22 cellular contexts compared by ENCODE assay signal in genomic region chr3:45946307-45946706, GRCh38. TPM values are rescaled to one million over a fixed set of nuclear protein-coding genes. Genes with fewer than 3 reads are reported as not detected.
DNase-seq lines count a peak whose midpoint lies in the region; ATAC-seq, FAIRE-seq and TF ChIP-seq lines count a peak whose summit lies in the region.
"Had no signal": no experiment of that assay in that cellular context is flagged by ENCODE, and none has a peak within 500 bp of the region (broad histone marks: within the 10 kb centered on the region; RNA-seq: fewer than 3 reads in every experiment).

No MANE protein-coding gene starts in this region.

- intact Hi-C loops in GM12878 (cut with micrococcal nuclease; ENCODE audit: unreplicated experiment) (no loop called here), tibial artery (cut with DNase I; ENCODE audit: low total_unique reads) (no loop called here)

- FAIRE-seq in GM12878 (lab: Jason Lieb, UNC) (no peak), small intestine (lab: Jason Lieb, UNC) (no peak)
- FAIRE-seq: A204.1 had no signal

- peak overlapping the region; percentile 84 for H3K27ac Mint-ChIP-seq in activated CD8-positive, alpha-beta memory T cell treated with anti-CD3 and anti-CD28 coated beads, Interleukin-2, amount 10 ng/mL, durations not matched to agents 7 days and 5 days
- H3K27ac Mint-ChIP-seq: activated CD4-positive, alpha-beta T cell treated with anti-CD3 and anti-CD28 coated beads for 36 hours had no signal

- H3K27me3 ChIP-seq in GM12878 (replicated peaks in 1 of 2; ENCODE audit: control insufficient read depth in 2 of 2, insufficient read depth in 2 of 2, low read length in 1 of 2) (no peaks in the 10 kb centered on the region), small intestine (ENCODE audit: control insufficient read depth in 2 of 2, insufficient read depth in 2 of 2, low read length in 2 of 2) (no peaks in the 10 kb centered on the region), tibial artery (no peaks in the 10 kb centered on the region), H7 (ENCODE audit: control insufficient read depth, insufficient read depth, low read length) (no peaks in the 10 kb centered on the region)
- H3K27me3 ChIP-seq: colonic mucosa had no signal

- TF ChIP-seq CTCF in GM12878 (IDR thresholded peaks at IDR 0.05 in 2 of 3, conservative IDR thresholded peaks at IDR 0.05 in 1 of 3; ENCODE audit: control insufficient read depth in 2 of 3, extremely low read depth in 1 of 3, insufficient read depth in 1 of 3, low read depth in 3 of 3, low read length in 3 of 3) (peak in 2 of 3 experiments; percentile 12 to 15; a peak in 2 of 6 replicates), tibial artery (IDR thresholded peaks at IDR 0.05) (no peak)

- 0 out of 2 replicates have a peak, but pooled peaks have one; percentile 20 for TF ChIP-seq RAD21 in GM12878 (IDR thresholded peaks at IDR 0.05; ENCODE audit: insufficient read depth, low read depth, low read length)

- H3K27ac ChIP-seq in GM12878 (ENCODE audit: control insufficient read depth, insufficient read depth) (no peak overlapping the region), small intestine (ENCODE audit: low read depth in 1 of 2, low read length in 1 of 2) (peak overlapping the region in 1 of 2 donors; percentile 43), tibial artery (no peak overlapping the region)
- H3K27ac ChIP-seq: colonic mucosa had no signal

- no peaks in the 10 kb centered on the region for H4K20me1 ChIP-seq in GM12878 (ENCODE audit: control insufficient read depth, insufficient read depth)

- RAD21 ChIA-PET in GM12878 (lab: Charles Lee; ENCODE audit: unreplicated experiment), result no interaction called here

- in situ Hi-C loops in GM12878 (cut with MboI), result loop anchor here (5.0 to 10.0 kb wide), 2 partner anchors 268 to 426 kb away; partner anchors contain the start of gene CCR5

- H3K4me2 ChIP-seq in GM12878 (ENCODE audit: control insufficient read depth, insufficient read depth), result no peak overlapping the region

- DNase-seq in activated CD8-positive, alpha-beta memory T cell treated with anti-CD3 and anti-CD28 coated beads, Interleukin-2, amount 10 ng/mL, durations not matched to agents 7 days and 5 days, result peak; percentile 70
- no peak for DNase-seq in activated CD8-positive, alpha-beta memory T cell treated with anti-CD3 and anti-CD28 coated beads for 24 hours
- peak; percentile 11 for DNase-seq in LHCN-M2 (ENCODE audit: low read depth)
- no peak for DNase-seq in GM12878 (ENCODE audit: low read depth, low spot score)
- DNase-seq in small intestine, result peak; percentile 34
- DNase-seq in tibial artery, result no peak
- DNase-seq in NCI-H82 treated with DMSO at 0.1 percent for 48 hours (lab: John Stamatoyannopoulos, UW; ENCODE audit: unreplicated experiment), result no peak
- DNase-seq in H7, result no peak
- DNase-seq: anterior cingulate cortex; colonic mucosa; head of caudate nucleus; NCI-H1105 treated with DMSO at 0.1 percent for 48 hours; nucleus accumbens; SHP77 treated with DMSO at 0.1 percent for 48 hours; stimulated activated CD4-positive, alpha-beta T cell treated with anti-CD3 and anti-CD28 coated beads, Interleukin-4, amount 100 ng/mL, for 24 hours; T1000 had no signal

- SMC1A ChIA-PET in GM12878 (lab: Charles Lee; ENCODE audit: uncharacterized antibody, unreplicated experiment), result interaction anchor here (1.1 to 21.6 kb wide), 4 partner anchors 8 to 135 kb away, joined by 3 to 523 read pairs (median 4); no protein-coding TSS in a partner anchor

- peaks cover 76% of the 10 kb centered on the region for H3K36me3 Mint-ChIP-seq in activated CD8-positive, alpha-beta memory T cell treated with anti-CD3 and anti-CD28 coated beads, Interleukin-2, amount 10 ng/mL, durations not matched to agents 7 days and 5 days

- no peak overlapping the region for H3K4me3 ChIP-seq in GM12878
- no peak overlapping the region for H3K4me3 ChIP-seq in small intestine (ENCODE audit: low read depth in 1 of 2, low read length in 2 of 2)
- no peak overlapping the region for H3K4me3 ChIP-seq in tibial artery
- no peak overlapping the region for H3K4me3 ChIP-seq in H7 (ENCODE audit: insufficient read depth, low read depth, low read length)
- H3K4me3 ChIP-seq: colonic mucosa had no signal

- BruUV-seq in GM12878 (replicated peaks; lab: Mats Ljungman, UMichigan), result no TSS peak

- H3K79me2 ChIP-seq in GM12878 (ENCODE audit: control insufficient read depth, insufficient read depth, low read length), result no peaks in the 10 kb centered on the region

- no peak overlapping the region for H2AFZ ChIP-seq in GM12878 (ENCODE audit: control insufficient read depth, low read depth, low read length)

- no peaks in the 10 kb centered on the region for H3K27me3 Mint-ChIP-seq in activated CD8-positive, alpha-beta memory T cell treated with anti-CD3 and anti-CD28 coated beads, Interleukin-2, amount 10 ng/mL, durations not matched to agents 7 days and 5 days

- POLR2A ChIA-PET in GM12878 (lab: Charles Lee), result no interaction called here

- H3K4me3 Mint-ChIP-seq in activated CD8-positive, alpha-beta memory T cell treated with anti-CD3 and anti-CD28 coated beads, Interleukin-2, amount 10 ng/mL, durations not matched to agents 7 days and 5 days, result peak overlapping the region; percentile 73
- H3K4me3 Mint-ChIP-seq: activated CD4-positive, alpha-beta T cell treated with anti-CD3 and anti-CD28 coated beads for 36 hours had no signal

- ATAC-seq in activated CD8-positive, alpha-beta memory T cell treated with anti-CD3 and anti-CD28 coated beads, Interleukin-2, amount 10 ng/mL, durations not matched to agents 7 days and 5 days, result no peak
- no peak for ATAC-seq in GM12878
- ATAC-seq: activated CD4-positive, alpha-beta T cell treated with anti-CD3 and anti-CD28 coated beads for 36 hours; sciatic nerve had no signal

- no peak for TF ChIP-seq POLR2A in GM12878 (IDR thresholded peaks at IDR 0.05; ENCODE audit: low read depth, low read length)

- H3K9me3 Mint-ChIP-seq in activated CD8-positive, alpha-beta memory T cell treated with anti-CD3 and anti-CD28 coated beads, Interleukin-2, amount 10 ng/mL, durations not matched to agents 7 days and 5 days (ENCODE audit: low read depth), result no peaks in the 10 kb centered on the region

- H3K9ac ChIP-seq in GM12878 (ENCODE audit: control insufficient read depth, insufficient read depth, low read length), result no peak overlapping the region

- no peak for TF ChIP-seq EP300 in GM12878 (IDR thresholded peaks at IDR 0.05; ENCODE audit: borderline replicate concordance in 1 of 2, control insufficient read depth in 1 of 2, low read depth in 2 of 2, low read length in 2 of 2)

- H3K4me1 Mint-ChIP-seq in activated CD8-positive, alpha-beta memory T cell treated with anti-CD3 and anti-CD28 coated beads, Interleukin-2, amount 10 ng/mL, durations not matched to agents 7 days and 5 days, result peaks cover 94% of the 10 kb centered on the region

- no peaks in the 10 kb centered on the region for H3K9me3 ChIP-seq in GM12878 (replicated peaks; ENCODE audit: control insufficient read depth, insufficient read depth, low read length)
- H3K9me3 ChIP-seq in small intestine (ENCODE audit: control insufficient read depth, low read depth), result no peaks in the 10 kb centered on the region
- H3K9me3 ChIP-seq in tibial artery, result no peaks in the 10 kb centered on the region
- H3K9me3 ChIP-seq: colonic mucosa had no signal

- WGBS in GM12878 (ENCODE audit: insufficient coverage, insufficient replicate concordance, low lambda C conversion rate, missing lambda C conversion rate), result 95% methylated on average over 1 of the region's 1 CpG
- WGBS in small intestine, 3 donors, result 55 to 92% (median 86%) methylated on average over 1 of the region's 1 CpG

- H3K36me3 ChIP-seq in GM12878 (ENCODE audit: control insufficient read depth in 2 of 2, insufficient read depth in 2 of 2, low read length in 1 of 2) (peaks cover 10 to 27% of the 10 kb centered on the region in 2 experiments), small intestine (ENCODE audit: control insufficient read depth in 2 of 2, insufficient read depth in 2 of 2, low read length in 2 of 2) (peaks cover 7 to 8% of the 10 kb centered on the region in 2 donors), tibial artery (peaks cover 37 to 81% (median 76%) of the 10 kb centered on the region in 3 donors), H7 (replicated peaks; ENCODE audit: control insufficient read depth, insufficient read depth, low read length) (peaks cover 27% of the 10 kb centered on the region)

- CTCF ChIA-PET in activated CD8-positive, alpha-beta memory T cell treated with anti-CD3 and anti-CD28 coated beads, Interleukin-2, amount 10 ng/mL, durations not matched to agents 7 days and 5 days (lab: Charles Lee), result interaction anchor here (1.2 to 30.7 kb wide), 5 partner anchors 7 to 132 kb away, joined by 3 to 708 read pairs (median 6); no protein-coding TSS in a partner anchor
- CTCF ChIA-PET in GM12878 (lab: Yijun Ruan, JAX), result interaction anchor here (1.1 to 2.4 kb wide), 3 partner anchors 131 to 138 kb away, joined by 3 to 11 read pairs (median 3); no protein-coding TSS in a partner anchor

- H3K4me1 ChIP-seq in GM12878 (ENCODE audit: control insufficient read depth, insufficient read depth, low read length) (no peaks in the 10 kb centered on the region), small intestine (ENCODE audit: control insufficient read depth in 2 of 2, insufficient read depth in 1 of 2, low read depth in 1 of 2, low read length in 1 of 2) (no peaks in the 10 kb centered on the region), tibial artery (peaks cover 0 to 17% (median 11%) of the 10 kb centered on the region in 4 donors)
- H3K4me1 ChIP-seq: colonic mucosa had no signal

RNA-seq across cellular contexts. Expression of gene CXCR6, which starts 3.0 kb away (rescaled TPM):
- 100 to 1,000 TPM in 1 of 2 experiments, 10 to 100 TPM in 1; 49.7 to 109 TPM for total RNA-seq in activated CD8-positive, alpha-beta memory T cell treated with anti-CD3 and anti-CD28 coated beads, Interleukin-2, amount 10 ng/mL, durations not matched to agents 7 days and 5 days
- total RNA-seq in LHCN-M2 (2014; rRNA removed) (not detected in 2 replicates), GM12878 (2014; rRNA removed) (not detected in 2 replicates), GM12878 (2014; rRNA removed; fragmentation: Illumina TruSeq; extraction: Trizol) (not detected in 2 replicates), GM12878 (2021) (not detected in 2 replicates)
- polyA plus RNA-seq in LHCN-M2 (2012), result 0.22 TPM
- total RNA-seq in GM12878 (2013; cell fraction: nucleolus; rRNA removed), result 0.23 and 0.32 TPM in 2 replicates
- polyA plus RNA-seq in GM12878 (2011; ENCODE audit: low read depth), result 0.17 TPM
- polyA plus RNA-seq in GM12878 (2011; rRNA removed) (0.12 TPM in 1 of 2 replicates, not detected in the other), GM12878 (2014; fragmentation: Illumina TruSeq; extraction: Trizol) (not detected in 2 replicates), GM12878 (2014; fragmentation: Nextera tagmentation; extraction: Ambion mirVana) (under 1 TPM; 0.04 to 0.13 TPM), GM12878 (2014; rRNA removed) (0.12 TPM in 1 of 2 replicates, not detected in the other), GM12878 (2016; fragmentation: Nextera tagmentation; extraction: Ambion mirVana) (under 1 TPM in 1 of 2 experiments, not detected in 1; 0.20 TPM), small intestine (1 to 10 TPM in 2 of 3 donors, under 1 TPM in 1; 0.45 to 2.7 (median 2.2) TPM)
- 0.07 TPM in 1 of 2 replicates, not detected in the other for polyA plus RNA-seq in GM12878 (2011; cell fraction: cytosol; rRNA removed)
- 0.12 and 0.18 TPM in 2 replicates for polyA plus RNA-seq in GM12878 (2011; cell fraction: nucleus; rRNA removed)
- 0.09 and 0.18 TPM in 2 replicates for polyA plus RNA-seq in GM12878 (2012)
- 0.22 TPM in 1 of 2 replicates, not detected in the other for polyA minus RNA-seq in GM12878 (2011; rRNA and poly(A)+ RNA removed)
- not detected in 2 replicates for polyA minus RNA-seq in GM12878 (2011; cell fraction: cytosol; rRNA and poly(A)+ RNA removed)
- not detected in 2 replicates for polyA minus RNA-seq in GM12878 (2011; cell fraction: nucleus; rRNA and poly(A)+ RNA removed)
- total RNA-seq in H7 (2014; rRNA removed; shearing (Covaris generic)), result not detected in 2 replicates
- total RNA-seq: epithelial cell of proximal tubule, kidney epithelial cell had no signal

RNA-seq across cellular contexts. Expression of gene FYCO1, which starts 49.3 kb away (rescaled TPM):
- total RNA-seq in activated CD8-positive, alpha-beta memory T cell treated with anti-CD3 and anti-CD28 coated beads, Interleukin-2, amount 10 ng/mL, durations not matched to agents 7 days and 5 days, result 10 to 100 TPM; 19.1 to 27.7 TPM
- total RNA-seq in LHCN-M2 (2014; rRNA removed) (5.7 and 10.8 TPM in 2 replicates), GM12878 (2014; rRNA removed) (4.9 and 6.6 TPM in 2 replicates), GM12878 (2014; rRNA removed; fragmentation: Illumina TruSeq; extraction: Trizol) (6.5 and 8.5 TPM in 2 replicates), GM12878 (2021) (8.4 and 8.6 TPM in 2 replicates)
- 8.6 TPM for polyA plus RNA-seq in LHCN-M2 (2012)
- total RNA-seq in GM12878 (2013; cell fraction: nucleolus; rRNA removed), result 31.8 and 41.1 TPM in 2 replicates
- polyA plus RNA-seq in GM12878 (2011; ENCODE audit: low read depth), result 2.7 TPM
- polyA plus RNA-seq in GM12878 (2011; rRNA removed) (5.6 and 7.1 TPM in 2 replicates), GM12878 (2014; fragmentation: Illumina TruSeq; extraction: Trizol) (6.9 and 7.8 TPM in 2 replicates), GM12878 (2014; fragmentation: Nextera tagmentation; extraction: Ambion mirVana) (1 to 10 TPM; 1.5 to 2.2 TPM), GM12878 (2014; rRNA removed) (6.6 and 6.9 TPM in 2 replicates), GM12878 (2016; fragmentation: Nextera tagmentation; extraction: Ambion mirVana) (1 to 10 TPM; 2.6 to 3.9 TPM), small intestine (1 to 10 TPM; 6.5 to 9.6 (median 8.3) TPM)
- polyA plus RNA-seq in GM12878 (2011; cell fraction: cytosol; rRNA removed), result 6.3 and 8.3 TPM in 2 replicates
- 17.5 and 18.2 TPM in 2 replicates for polyA plus RNA-seq in GM12878 (2011; cell fraction: nucleus; rRNA removed)
- 3.7 and 5.2 TPM in 2 replicates for polyA plus RNA-seq in GM12878 (2012)
- polyA minus RNA-seq in GM12878 (2011; rRNA and poly(A)+ RNA removed), result 15.7 and 20.2 TPM in 2 replicates
- polyA minus RNA-seq in GM12878 (2011; cell fraction: cytosol; rRNA and poly(A)+ RNA removed), result 2.8 and 4.3 TPM in 2 replicates
- 20.8 and 24.9 TPM in 2 replicates for polyA minus RNA-seq in GM12878 (2011; cell fraction: nucleus; rRNA and poly(A)+ RNA removed)
- 4.9 and 7.5 TPM in 2 replicates for total RNA-seq in H7 (2014; rRNA removed; shearing (Covaris generic))

RNA-seq across cellular contexts. Expression of gene CCR9, which starts 60.0 kb away (rescaled TPM):
- 1 to 10 TPM; 3.2 to 9.7 TPM for total RNA-seq in activated CD8-positive, alpha-beta memory T cell treated with anti-CD3 and anti-CD28 coated beads, Interleukin-2, amount 10 ng/mL, durations not matched to agents 7 days and 5 days
- total RNA-seq in LHCN-M2 (2014; rRNA removed), result not detected in 2 replicates
- polyA plus RNA-seq in LHCN-M2 (2012), result not detected
- 0.47 and 0.48 TPM in 2 replicates for total RNA-seq in GM12878 (2013; cell fraction: nucleolus; rRNA removed)
- total RNA-seq in GM12878 (2014; rRNA removed), result 2.6 and 2.9 TPM in 2 replicates
- total RNA-seq in GM12878 (2014; rRNA removed; fragmentation: Illumina TruSeq; extraction: Trizol), result 2.3 TPM in 2 replicates
- total RNA-seq in GM12878 (2021), result 1.8 and 2.3 TPM in 2 replicates
- polyA plus RNA-seq in GM12878 (2011; ENCODE audit: low read depth), result 11.3 TPM
- polyA plus RNA-seq in GM12878 (2011; rRNA removed), result 0.05 and 0.09 TPM in 2 replicates
- 0.04 and 0.05 TPM in 2 replicates for polyA plus RNA-seq in GM12878 (2011; cell fraction: cytosol; rRNA removed)
- polyA plus RNA-seq in GM12878 (2011; cell fraction: nucleus; rRNA removed), result 0.07 TPM in 1 of 2 replicates, not detected in the other
- polyA plus RNA-seq in GM12878 (2012), result 0.38 and 10.5 TPM in 2 replicates
- 3.0 and 3.6 TPM in 2 replicates for polyA plus RNA-seq in GM12878 (2014; fragmentation: Illumina TruSeq; extraction: Trizol)
- polyA plus RNA-seq in GM12878 (2014; fragmentation: Nextera tagmentation; extraction: Ambion mirVana), result 1 to 10 TPM; 3.1 to 3.9 TPM
- polyA plus RNA-seq in GM12878 (2014; rRNA removed), result 1.5 and 2.4 TPM in 2 replicates
- polyA plus RNA-seq in GM12878 (2016; fragmentation: Nextera tagmentation; extraction: Ambion mirVana), result under 1 TPM; 0.52 to 0.77 TPM
- 0.62 TPM in 1 of 2 replicates, not detected in the other for polyA minus RNA-seq in GM12878 (2011; rRNA and poly(A)+ RNA removed)
- polyA minus RNA-seq in GM12878 (2011; cell fraction: cytosol; rRNA and poly(A)+ RNA removed), result not detected in 2 replicates
- not detected in 2 replicates for polyA minus RNA-seq in GM12878 (2011; cell fraction: nucleus; rRNA and poly(A)+ RNA removed)
- 1 to 10 TPM in 2 of 3 donors, under 1 TPM in 1; 0.22 to 2.7 (median 1.1) TPM for polyA plus RNA-seq in small intestine
- not detected in 2 replicates for total RNA-seq in H7 (2014; rRNA removed; shearing (Covaris generic))
- total RNA-seq: activated CD4-positive, alpha-beta T cell treated with anti-CD3 and anti-CD28 coated beads for 36 hours; G401; kidney epithelial cell had no signal

Comparison
In these comparisons a context has a peak if more than half of its experiments do, and no peak if none do; other contexts are left out.
1. DNase-seq: peak in activated CD8-positive, alpha-beta memory T cell treated with anti-CD3 and anti-CD28 coated beads, Interleukin-2, amount 10 ng/mL, durations not matched to agents 7 days and 5 days (single experiment), LHCN-M2 (single experiment) and small intestine (single experiment); none in activated CD8-positive, alpha-beta memory T cell treated with anti-CD3 and anti-CD28 coated beads for 24 hours (single experiment), GM12878 (single experiment), tibial artery (0 of 2), NCI-H82 treated with DMSO at 0.1 percent for 48 hours (single experiment) and H7 (single experiment).
2. CTCF ChIP-seq: peak in GM12878 (2 of 3); none in tibial artery (0 of 2).
3. RNA of gene CXCR6, which starts 3.0 kb away (total RNA-seq): 49.7 to 109 TPM in activated CD8-positive, alpha-beta memory T cell treated with anti-CD3 and anti-CD28 coated beads, Interleukin-2, amount 10 ng/mL, durations not matched to agents 7 days and 5 days; 0.23 to 0.32 TPM in GM12878, not detected in LHCN-M2 and not detected in H7; every median in the first group is over 10 times any median in the second.